In the genomic region with DNA sequence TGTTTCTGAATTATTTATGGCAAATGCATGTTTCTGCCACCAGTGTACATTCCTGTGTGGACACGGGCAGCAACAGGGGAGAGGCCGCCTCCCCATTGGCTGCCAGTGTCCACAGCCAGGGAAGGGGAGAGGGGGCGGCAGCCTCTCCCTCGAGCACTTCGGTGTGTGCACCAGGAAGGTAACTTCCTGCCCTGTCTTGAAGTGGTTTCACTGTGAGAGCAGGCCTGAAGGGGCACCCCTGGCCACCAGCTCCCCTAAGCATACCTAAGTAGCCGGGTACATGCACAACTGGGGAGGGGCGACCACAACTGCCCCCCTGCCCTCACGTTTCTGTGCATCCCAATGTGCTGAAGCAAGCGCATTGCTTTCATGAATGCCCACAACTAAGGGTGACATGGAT, we compare ENCODE assay signal across 22 cellular contexts. TPM values are rescaled to one million over a fixed set of nuclear protein-coding genes. Genes with fewer than 3 reads are reported as not detected.
DNase-seq lines count a peak whose midpoint lies in the region; ATAC-seq and TF ChIP-seq lines count a peak whose summit lies in the region.
"Had no signal": no experiment of that assay in that cellular context is flagged by ENCODE, and none has a peak within 500 bp of the region (broad histone marks: within the 10 kb centered on the region; RNA-seq: fewer than 3 reads in every experiment).

No MANE protein-coding gene starts in this region.

- CTCF ChIA-PET in Panc1 (lab: Charles Lee): no interaction called here

- H3K4me1 Mint-ChIP-seq in CD14-positive monocyte (peaks cover 18% of the 10 kb centered on the region), mesothelial cell of epicardium (peaks cover 5% of the 10 kb centered on the region)

- no peaks in the 10 kb centered on the region for H3K36me3 ChIP-seq in Panc1 (ENCODE audit: control insufficient read depth, insufficient read depth, low read length)
- H3K36me3 ChIP-seq: adrenal gland had no signal

- in situ Hi-C loops in Panc1 (cut with HindIII; ENCODE audit: low pct_unique_long_range_greater_than_20kb, low sequenced_read_pairs): no loop called here

- POLR2A ChIA-PET in Panc1 (lab: Charles Lee): no interaction called here

- H3K27me3 Mint-ChIP-seq in CD14-positive monocyte (ENCODE audit: low read depth in 3 of 3) (no peaks in the 10 kb centered on the region), mesothelial cell of epicardium (ENCODE audit: low read depth) (no peaks in the 10 kb centered on the region)

- H3K27ac Mint-ChIP-seq in CD14-positive monocyte (peak overlapping the region in 1 of 7 donors; percentile 26), mesothelial cell of epicardium (peak overlapping the region; percentile 89)

- H3K36me3 Mint-ChIP-seq in CD14-positive monocyte: peaks cover 37 to 55% of the 10 kb centered on the region in 2 donors
- peaks cover 3% of the 10 kb centered on the region for H3K36me3 Mint-ChIP-seq in mesothelial cell of epicardium

- H3K27me3 ChIP-seq in Panc1 (ENCODE audit: control insufficient read depth, insufficient read depth, low read length): no peaks in the 10 kb centered on the region
- H3K27me3 ChIP-seq: adrenal gland had no signal

- no peak for TF ChIP-seq CTCF in CD14-positive monocyte (IDR thresholded peaks at IDR 0.05)
- TF ChIP-seq CTCF in Panc1 (IDR thresholded peaks at IDR 0.05): no peak
- no peak for TF ChIP-seq CTCF in mesothelial cell of epicardium (IDR thresholded peaks at IDR 0.05; ENCODE audit: unreplicated experiment)

- intact Hi-C loops in CD14-positive monocyte (cut with micrococcal nuclease): no loop called here
- intact Hi-C loops in Panc1 (cut with micrococcal nuclease; ENCODE audit: unreplicated experiment): no loop called here

- H3K4me3 Mint-ChIP-seq in CD14-positive monocyte (no peak overlapping the region), mesothelial cell of epicardium (no peak overlapping the region)

- no TSS peak for BruUV-seq in Panc1 (replicated peaks; lab: Mats Ljungman, UMichigan)

- no peak overlapping the region for H3K4me3 ChIP-seq in Panc1 (ENCODE audit: low read depth in 2 of 2, low read length in 2 of 2)
- H3K4me3 ChIP-seq: adrenal gland, SK-N-MC had no signal

- ATAC-seq in Panc1: 0 out of 2 replicates have a peak, but pooled peaks have one; percentile 26
- ATAC-seq in HG03342 (IDR thresholded peaks at IDR 0.05; ENCODE audit: unreplicated experiment): no peak
- ATAC-seq: activated CD4-positive, CD25-positive, alpha-beta regulatory T cell treated with anti-CD3 and anti-CD28 coated beads, Interleukin-2, amount 50 U/mL, for 24 hours; right cardiac atrium had no signal

- H3K9me3 Mint-ChIP-seq in CD14-positive monocyte: no peaks in the 10 kb centered on the region
- no peaks in the 10 kb centered on the region for H3K9me3 Mint-ChIP-seq in mesothelial cell of epicardium

- no peaks in the 10 kb centered on the region for H3K9me3 ChIP-seq in Panc1 (ENCODE audit: control insufficient read depth, insufficient read depth, low read depth, low read length)
- H3K9me3 ChIP-seq: adrenal gland had no signal

- DNase-seq in activated CD8-positive, alpha-beta memory T cell treated with anti-CD3 and anti-CD28 coated beads for 24 hours: peak; percentile 64
- DNase-seq in activated CD8-positive, alpha-beta memory T cell treated with anti-CD3 and anti-CD28 coated beads, Interleukin-2, amount 50 U/mL, for 48 hours: no peak
- DNase-seq in CD14-positive monocyte (ENCODE audit: low spot score) (peak; percentile 6), Panc1 (ENCODE audit: low read depth, low spot score) (no peak), mesothelial cell of epicardium (ENCODE audit: low spot score in 2 of 2, unreplicated experiment in 2 of 2) (no peak), kidney glomerular epithelial cell (lab: John Stamatoyannopoulos, UW) (no peak), HK-2 (ENCODE audit: unreplicated experiment) (no peak)
- DNase-seq: activated T-cell treated with anti-CD3 and anti-CD28 coated beads, Interleukin-2, amount 50 U/mL, for 1 hour; adrenal gland; cortex of kidney; GF-D8; NCI-H2081 treated with DMSO at 0.1 percent for 48 hours; NCI-H446 treated with DMSO at 0.1 percent for 48 hours; NK-92 treated with Interleukin-12 subunit alpha and Interleukin-12 subunit beta, amount 100 ng/mL, for 24 hours; right cardiac atrium; stimulated activated CD4-positive, alpha-beta T cell treated with anti-CD3 and anti-CD28 coated beads, Interleukin-15, amount 100 ng/mL, for 24 hours; T1000 had no signal

- no peak overlapping the region for H3K27ac ChIP-seq in Panc1 (ENCODE audit: low read length)
- H3K27ac ChIP-seq: adrenal gland, C4-2B, SK-N-MC had no signal

- H3K4me1 ChIP-seq in Panc1 (ENCODE audit: control insufficient read depth, insufficient read depth, low read length): no peaks in the 10 kb centered on the region
- H3K4me1 ChIP-seq: adrenal gland had no signal

RNA-seq across cellular contexts. Expression of a gene that starts 14.8 kb away (rescaled TPM):
- 100 to 1,000 TPM; 242 to 266 TPM for polyA plus RNA-seq in CD14-positive monocyte
- total RNA-seq in Panc1 (2021; ENCODE audit: unreplicated experiment) (122 TPM), mesothelial cell of epicardium (154 to 167 TPM (median 156 TPM) in 3 replicates)
- 245 TPM for polyA plus RNA-seq in Panc1 (2012; ENCODE audit: insufficient read length)

RNA-seq across cellular contexts. Expression of a gene that starts 37.8 kb away (rescaled TPM):
- polyA plus RNA-seq in CD14-positive monocyte: 10 to 100 TPM; 32.2 to 34.9 TPM
- 6.0 TPM for total RNA-seq in Panc1 (2021; ENCODE audit: unreplicated experiment)
- polyA plus RNA-seq in Panc1 (2012; ENCODE audit: insufficient read length): 13.5 TPM
- 18.2 to 22.3 TPM (median 19.4 TPM) in 3 replicates for total RNA-seq in mesothelial cell of epicardium

RNA-seq across cellular contexts. Expression of a gene that starts 44.8 kb away (rescaled TPM):
- not detected for polyA plus RNA-seq in CD14-positive monocyte
- total RNA-seq in Panc1 (2021; ENCODE audit: unreplicated experiment) (1.8 TPM), mesothelial cell of epicardium (0.22 to 0.60 TPM (median 0.57 TPM) in 3 replicates)
- polyA plus RNA-seq in Panc1 (2012; ENCODE audit: insufficient read length): 0.64 TPM
- total RNA-seq: lung microvascular endothelial cell, right cardiac atrium had no signal

Comparison
In these comparisons a context has a peak if more than half of its experiments do, and no peak if none do; other contexts are left out.
1. DNase-seq: peak in activated CD8-positive, alpha-beta memory T cell treated with anti-CD3 and anti-CD28 coated beads for 24 hours (single experiment) and CD14-positive monocyte (single experiment); none in activated CD8-positive, alpha-beta memory T cell treated with anti-CD3 and anti-CD28 coated beads, Interleukin-2, amount 50 U/mL, for 48 hours (single experiment), Panc1 (single experiment), mesothelial cell of epicardium (0 of 2), kidney glomerular epithelial cell (single experiment) and HK-2 (single experiment).